In the genomic region with DNA sequence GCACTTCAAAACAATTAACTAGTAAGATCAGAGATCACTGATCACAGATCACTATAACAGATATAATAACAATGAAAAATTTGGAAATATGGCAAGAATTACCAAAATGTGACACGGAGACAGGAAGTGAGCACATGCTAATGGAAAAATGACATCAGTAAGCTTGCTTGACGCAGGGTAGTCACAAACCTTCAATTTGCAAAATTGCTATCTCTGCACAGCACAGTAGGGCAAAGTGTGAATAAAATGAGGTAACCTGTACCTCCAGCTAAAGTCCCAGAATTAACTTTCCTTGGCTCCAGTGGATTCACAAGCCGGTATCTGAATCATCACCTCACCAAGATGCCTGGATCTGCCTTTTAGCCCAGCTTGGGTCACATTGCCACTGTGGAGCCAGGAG, we compare ENCODE assay signal across 12 cellular contexts. TPM values are rescaled to one million over a fixed set of nuclear protein-coding genes. Genes with fewer than 3 reads are reported as not detected.
"Had no signal": no experiment of that assay in that cellular context is flagged by ENCODE, and none has a peak within 500 bp of the region (broad histone marks: within the 10 kb centered on the region; RNA-seq: fewer than 3 reads in every experiment).

No MANE protein-coding gene starts in this region.

- DNase-seq: cerebellar nuclear complex; dermis blood vessel endothelial cell; hippocampal formation; left colon; natural killer cell; right lobe of liver; stimulated activated CD4-positive, alpha-beta T cell treated with anti-CD3 and anti-CD28 coated beads, Interleukin-2, amount 100 ng/mL, for 24 hours; stimulated activated CD4-positive, alpha-beta T cell treated with anti-CD3 and anti-CD28 coated beads, Interleukin-4, amount 100 ng/mL, for 4 hours; stimulated activated naive B cell treated with anti-CD40 and anti-IgM and Interleukin-4, amounts not matched to agents 10 μg/mL and 1 μg/mL and 100 μg/mL, for 72 hours; stimulated activated naive CD8-positive, alpha-beta T cell treated with anti-CD3 and anti-CD28 coated beads, Interleukin-15, amount 100 ng/mL, for 72 hours; substantia nigra had no signal

- H3K9me3 ChIP-seq: right lobe of liver had no signal

- H3K27ac ChIP-seq: right lobe of liver had no signal

- ATAC-seq: left colon; natural killer cell; right lobe of liver; stimulated activated naive B cell treated with anti-CD40 and anti-IgM and Interleukin-4, amounts not matched to agents 10 μg/mL and 1 μg/mL and 100 μg/mL, for 72 hours; stimulated activated naive CD8-positive, alpha-beta T cell treated with anti-CD3 and anti-CD28 coated beads, Interleukin-15, amount 100 ng/mL, for 72 hours had no signal

- H3K4me3 ChIP-seq: right lobe of liver, skin epidermis had no signal

- H3K36me3 ChIP-seq: right lobe of liver had no signal

- H3K27me3 ChIP-seq: right lobe of liver had no signal

RNA-seq across cellular contexts. Expression of a gene that starts 4.2 kb away (rescaled TPM):
- total RNA-seq: natural killer cell had no signal
